ENCODE assay signal across 1 cellular context in the genomic region with DNA sequence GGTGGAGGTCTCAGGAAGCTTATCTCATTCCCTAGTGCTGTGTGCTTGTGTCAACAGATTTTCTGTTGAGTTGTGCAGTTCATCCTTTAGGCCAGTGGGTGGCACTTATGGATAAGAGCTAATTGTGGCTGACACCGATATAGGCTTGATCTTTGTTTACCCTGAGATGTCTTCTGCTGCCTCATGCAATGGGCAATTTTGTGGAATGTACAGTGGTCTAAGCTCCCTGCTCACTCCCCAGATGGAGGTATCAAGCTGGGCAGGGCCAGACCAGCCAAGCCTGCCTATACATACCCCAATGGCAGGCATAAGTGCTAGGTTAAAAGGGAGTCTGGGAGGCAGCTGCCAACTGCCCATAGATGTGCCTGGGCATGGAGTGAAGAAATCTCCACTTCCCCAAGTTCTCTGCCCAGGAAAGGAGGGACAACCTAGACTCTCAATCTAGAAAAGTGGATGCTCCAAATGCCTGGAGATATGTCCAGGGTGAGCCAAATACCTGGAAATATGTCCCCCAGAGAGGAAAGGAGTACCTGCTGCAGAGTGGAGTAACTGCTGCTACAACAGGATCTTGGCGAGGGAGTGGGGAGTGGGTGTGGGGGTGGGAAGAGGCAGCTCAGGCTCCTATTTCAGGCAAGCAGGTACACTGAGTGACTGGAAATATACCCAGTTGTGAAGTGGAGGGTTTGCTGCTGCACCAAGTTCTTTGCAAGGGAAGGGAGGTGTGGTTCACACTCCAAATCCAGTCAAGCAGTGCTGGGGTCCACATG.
TF ChIP-seq lines count a peak whose summit lies in the region.

No MANE protein-coding gene starts in this region.

TF ChIP-seq in GM12878, 131 proteins besides CTCF, POLR2A, EP300 and RAD21 (continued from another document):
- TF ChIP-seq, protein P1, sequence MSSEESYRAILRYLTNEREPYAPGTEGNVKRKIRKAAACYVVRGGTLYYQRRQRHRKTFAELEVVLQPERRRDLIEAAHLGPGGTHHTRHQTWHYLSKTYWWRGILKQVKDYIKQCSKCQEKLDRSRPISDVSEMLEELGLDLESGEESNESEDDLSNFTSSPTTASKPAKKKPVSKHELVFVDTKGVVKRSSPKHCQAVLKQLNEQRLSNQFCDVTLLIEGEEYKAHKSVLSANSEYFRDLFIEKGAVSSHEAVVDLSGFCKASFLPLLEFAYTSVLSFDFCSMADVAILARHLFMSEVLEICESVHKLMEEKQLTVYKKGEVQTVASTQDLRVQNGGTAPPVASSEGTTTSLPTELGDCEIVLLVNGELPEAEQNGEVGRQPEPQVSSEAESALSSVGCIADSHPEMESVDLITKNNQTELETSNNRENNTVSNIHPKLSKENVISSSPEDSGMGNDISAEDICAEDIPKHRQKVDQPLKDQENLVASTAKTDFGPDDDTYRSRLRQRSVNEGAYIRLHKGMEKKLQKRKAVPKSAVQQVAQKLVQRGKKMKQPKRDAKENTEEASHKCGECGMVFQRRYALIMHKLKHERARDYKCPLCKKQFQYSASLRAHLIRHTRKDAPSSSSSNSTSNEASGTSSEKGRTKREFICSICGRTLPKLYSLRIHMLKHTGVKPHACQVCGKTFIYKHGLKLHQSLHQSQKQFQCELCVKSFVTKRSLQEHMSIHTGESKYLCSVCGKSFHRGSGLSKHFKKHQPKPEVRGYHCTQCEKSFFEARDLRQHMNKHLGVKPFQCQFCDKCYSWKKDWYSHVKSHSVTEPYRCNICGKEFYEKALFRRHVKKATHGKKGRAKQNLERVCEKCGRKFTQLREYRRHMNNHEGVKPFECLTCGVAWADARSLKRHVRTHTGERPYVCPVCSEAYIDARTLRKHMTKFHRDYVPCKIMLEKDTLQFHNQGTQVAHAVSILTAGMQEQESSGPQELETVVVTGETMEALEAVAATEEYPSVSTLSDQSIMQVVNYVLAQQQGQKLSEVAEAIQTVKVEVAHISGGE (CRISPR knock-in tag; IDR thresholded peaks at IDR 0.05): no peak
- no peak for TF ChIP-seq NR2C2 (IDR thresholded peaks at IDR 0.05; ENCODE audit: borderline replicate concordance, control insufficient read depth, insufficient read length, low read depth)
